ENCODE assay signal across 8 cellular contexts in the genomic region with DNA sequence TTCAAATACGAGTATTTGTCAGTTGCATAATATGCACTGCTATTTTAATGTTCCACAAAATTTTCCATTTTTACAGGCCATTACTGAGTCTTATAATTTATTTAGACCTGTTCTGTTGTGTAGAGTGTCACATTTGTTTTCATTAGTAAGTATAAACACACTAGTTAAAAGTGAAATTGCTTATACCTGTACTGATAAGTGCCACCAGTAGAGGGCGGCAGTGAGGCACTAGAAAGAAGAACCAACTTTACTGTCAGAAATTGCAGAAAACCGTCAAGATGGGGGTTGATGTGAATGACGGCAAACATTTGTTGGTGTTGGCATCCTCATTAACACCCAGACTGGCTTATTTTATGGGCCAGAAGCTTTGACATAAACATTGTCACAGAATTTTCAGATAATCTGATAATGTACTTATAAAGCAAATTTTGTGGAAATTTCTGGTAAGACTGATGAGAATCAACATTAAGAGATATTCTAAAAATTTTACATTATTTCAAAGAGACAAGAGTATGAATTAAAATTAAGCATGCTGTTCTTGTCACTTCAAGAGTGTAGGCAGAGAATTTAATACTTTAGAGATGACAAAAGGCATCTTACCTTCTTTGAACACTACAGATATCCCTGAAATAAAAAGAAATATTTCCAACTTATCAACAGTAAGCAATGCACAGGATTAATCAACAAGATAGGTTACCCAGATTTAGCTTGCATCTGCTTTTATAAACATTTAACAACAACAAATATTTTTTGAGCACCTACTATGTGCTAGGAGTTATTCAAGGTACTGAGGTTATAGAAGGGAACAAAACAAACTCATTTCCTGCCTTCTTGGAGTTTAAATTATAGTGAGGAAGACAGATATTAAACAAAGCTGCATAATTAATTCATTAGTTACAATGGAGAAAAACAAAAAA. TPM values are rescaled to one million over a fixed set of nuclear protein-coding genes. Genes with fewer than 3 reads are reported as not detected.
A peak's percentile ranks its signal among the peaks of the same experiment; 100 is the strongest.
DNase-seq lines count a peak whose midpoint lies in the region; ATAC-seq and TF ChIP-seq lines count a peak whose summit lies in the region.

No MANE protein-coding gene starts in this region.

- BruUV-seq in A673 (replicated peaks; lab: Mats Ljungman, UMichigan) = no TSS peak

- H3K27ac ChIP-seq in A673 (ENCODE audit: low read depth, low read length, poor library complexity, severe bottlenecking) = no peak overlapping the region
- no peak overlapping the region for H3K27ac ChIP-seq in dorsolateral prefrontal cortex

- H3K4me3 ChIP-seq in A673 (ENCODE audit: low read depth, low read length, poor library complexity, severe bottlenecking) (no peak overlapping the region), dorsolateral prefrontal cortex (peak overlapping the region in 3 of 59 donors; percentile 1 to 15 (median 3))

- TF ChIP-seq CTCF in A673 (conservative IDR thresholded peaks at IDR 0.05; ENCODE audit: low read depth, low read length) (peak; percentile 96), dorsolateral prefrontal cortex (IDR thresholded peaks at IDR 0.05 in 54 of 56, conservative IDR thresholded peaks at IDR 0.05 in 2 of 56; ENCODE audit: low read depth in 1 of 56, partially characterized antibody in 56 of 56) (peak; percentile 67 to 97 (median 86))

- intact Hi-C loops in A673 (cut with micrococcal nuclease; ENCODE audit: unreplicated experiment) = no loop called here
- intact Hi-C loops in dorsolateral prefrontal cortex (cut with DNase I) = no loop called here

- POLR2A ChIA-PET in A673 (lab: Charles Lee; ENCODE audit: low non-redundant PET) = no interaction called here

- no peaks in the 10 kb centered on the region for H3K36me3 ChIP-seq in A673 (ENCODE audit: insufficient read depth, low read length, poor library complexity, severe bottlenecking)

- H3K9me3 ChIP-seq in A673 (ENCODE audit: low read depth, low read length, poor library complexity, severe bottlenecking) = no peaks in the 10 kb centered on the region

- H3K4me1 ChIP-seq in A673 (ENCODE audit: insufficient read depth, low read length, poor library complexity, severe bottlenecking) = no peaks in the 10 kb centered on the region

- no peaks in the 10 kb centered on the region for H3K27me3 ChIP-seq in A673 (replicated peaks; ENCODE audit: insufficient read depth, low read depth, low read length, poor library complexity)
- H3K27me3 ChIP-seq in dorsolateral prefrontal cortex = peaks cover 0 to 4% (median 0%) of the 10 kb centered on the region in 45 donors

- ATAC-seq in GM18517 (IDR thresholded peaks at IDR 0.05; ENCODE audit: unreplicated experiment) (peak; percentile 38), HG03139 (IDR thresholded peaks at IDR 0.05; ENCODE audit: unreplicated experiment) (no peak)

- DNase-seq in A673 (ENCODE audit: low spot score) = peak; percentile 77
- DNase-seq in NCI-H226 = peak; percentile 3
- DNase-seq in activated CD4-positive, alpha-beta T cell treated with anti-CD3 and anti-CD28 coated beads, Interleukin-2, amount 50 U/mL, for 1 hour = peak; percentile 80
- DNase-seq in dorsolateral prefrontal cortex = peak in 6 of 10 donors; percentile 30 to 65 (median 48)
- peak; percentile 75 for DNase-seq in medulla oblongata (ENCODE audit: extremely low spot score)
- peak; percentile 17 to 54 for DNase-seq in stimulated activated CD8-positive, alpha-beta memory T cell treated with anti-CD3 and anti-CD28 coated beads, Interleukin-15, amount 100 ng/mL, for 4 hours (ENCODE audit: low read depth in 2 of 2)

- CTCF ChIA-PET in A673 (lab: Charles Lee) = no interaction called here

RNA-seq across cellular contexts. Expression of a gene that starts 24.9 kb away (rescaled TPM):
- 11.8 and 17.3 TPM in 2 replicates for total RNA-seq in A673 (2021)
- total RNA-seq in dorsolateral prefrontal cortex = 10 to 100 TPM in 45 of 120 experiments, 1 to 10 TPM in 75; 2.6 to 20.1 (median 8.6) TPM

RNA-seq across cellular contexts. Expression of a gene that starts 36.3 kb away (rescaled TPM):
- total RNA-seq in A673 (2021) = 9.1 and 11.4 TPM in 2 replicates
- 10 to 100 TPM in 5 of 120 experiments, 1 to 10 TPM in 115; 1.6 to 14.6 (median 5.8) TPM for total RNA-seq in dorsolateral prefrontal cortex

Comparison
In these comparisons a context has a peak if more than half of its experiments do, and no peak if none do; other contexts are left out.
1. DNase-seq: peak in every context shown above with its lines; median percentile 80 in activated CD4-positive, alpha-beta T cell treated with anti-CD3 and anti-CD28 coated beads, Interleukin-2, amount 50 U/mL, for 1 hour; 77 in A673; 75 in medulla oblongata; 48 in dorsolateral prefrontal cortex; 36 in stimulated activated CD8-positive, alpha-beta memory T cell treated with anti-CD3 and anti-CD28 coated beads, Interleukin-15, amount 100 ng/mL, for 4 hours; 3 in NCI-H226.